ENCODE assay signal across 8 cellular contexts in genomic region chr2:62194558-62195420, GRCh38. TPM values are rescaled to one million over a fixed set of nuclear protein-coding genes. Genes with fewer than 3 reads are reported as not detected.
DNase-seq lines count a peak whose midpoint lies in the region; ATAC-seq and TF ChIP-seq lines count a peak whose summit lies in the region.

No MANE protein-coding gene starts in this region.

- H3K27me3 Mint-ChIP-seq in CD14-positive monocyte (ENCODE audit: low read depth in 3 of 3) (peaks cover 0 to 3% (median 3%) of the 10 kb centered on the region in 3 donors), osteocyte (ENCODE audit: unreplicated experiment) (peaks cover 9% of the 10 kb centered on the region)

- H3K9me3 ChIP-seq in esophagus muscularis mucosa: no peaks in the 10 kb centered on the region

- no peak for ATAC-seq in HG03097 (IDR thresholded peaks at IDR 0.05; ENCODE audit: low FRiP score, unreplicated experiment)

- H3K4me3 Mint-ChIP-seq in CD14-positive monocyte (peak overlapping the region; percentile 80 to 85), osteocyte (ENCODE audit: unreplicated experiment) (peak overlapping the region; percentile 71)

- H3K27me3 ChIP-seq in esophagus muscularis mucosa: no peaks in the 10 kb centered on the region

- H3K4me3 ChIP-seq in esophagus muscularis mucosa: peak overlapping the region; percentile 96 to 99 (median 98)

- DNase-seq in CD14-positive monocyte (ENCODE audit: low spot score): no peak
- DNase-seq in RWPE1 (ENCODE audit: low spot score): no peak
- no peak for DNase-seq in esophagus muscularis mucosa (ENCODE audit: extremely low spot score)
- DNase-seq in osteocyte (ENCODE audit: extremely low spot score, unreplicated experiment): no peak
- no peak for DNase-seq in medulla oblongata (ENCODE audit: extremely low spot score)
- no peak for DNase-seq in dermis blood vessel endothelial cell
- no peak for DNase-seq in epidermal melanocyte (ENCODE audit: insufficient read length, low spot score)

- H3K36me3 Mint-ChIP-seq in CD14-positive monocyte (no peaks in the 10 kb centered on the region), osteocyte (ENCODE audit: unreplicated experiment) (no peaks in the 10 kb centered on the region)

- H3K27ac Mint-ChIP-seq in CD14-positive monocyte (peak overlapping the region; percentile 68 to 91 (median 85)), osteocyte (ENCODE audit: unreplicated experiment) (no peak overlapping the region)

- no peak for TF ChIP-seq POLR2A in esophagus muscularis mucosa (IDR thresholded peaks at IDR 0.05; ENCODE audit: low read depth)

- H3K9me3 Mint-ChIP-seq in CD14-positive monocyte: no peaks in the 10 kb centered on the region
- H3K9me3 Mint-ChIP-seq in osteocyte (ENCODE audit: unreplicated experiment): no peaks in the 10 kb centered on the region

- POLR2A ChIA-PET in RWPE1 (lab: Yijun Ruan, JAX; ENCODE audit: low non-redundant PET): no interaction called here

- H3K27ac ChIP-seq in RWPE1 (peak overlapping the region; percentile 87), esophagus muscularis mucosa (replicated peaks in 1 of 4) (peak overlapping the region; percentile 94 to 97 (median 95))

- TF ChIP-seq EP300 in esophagus muscularis mucosa (IDR thresholded peaks at IDR 0.05): no peak

- H3K36me3 ChIP-seq in esophagus muscularis mucosa: no peaks in the 10 kb centered on the region

- intact Hi-C loops in CD14-positive monocyte (cut with micrococcal nuclease) (loop anchor here (5.0 to 10.0 kb wide), 4 partner anchors 93 to 660 kb away; partner anchors contain the start of genes EHBP1 (in 1 of the 2) and XPO1 (in 1 of the 2)), esophagus muscularis mucosa (cut with DNase I) (loop anchor here (5.0 to 10.0 kb wide), 3 partner anchors 98 to 280 kb away; no protein-coding TSS in a partner anchor)

- H3K4me1 Mint-ChIP-seq in CD14-positive monocyte (peaks cover 43% of the 10 kb centered on the region), osteocyte (ENCODE audit: unreplicated experiment) (peaks cover 21% of the 10 kb centered on the region)

- CTCF ChIA-PET in RWPE1 (lab: Yijun Ruan, JAX): no interaction called here

- no peak for TF ChIP-seq CTCF in CD14-positive monocyte (IDR thresholded peaks at IDR 0.05)
- TF ChIP-seq CTCF in RWPE1 (conservative IDR thresholded peaks at IDR 0.05; ENCODE audit: low read depth): no peak
- TF ChIP-seq CTCF in esophagus muscularis mucosa (IDR thresholded peaks at IDR 0.05): no peak
- TF ChIP-seq CTCF in osteocyte (IDR thresholded peaks at IDR 0.05): no peak

- peaks cover 25 to 41% (median 33%) of the 10 kb centered on the region in 4 donors for H3K4me1 ChIP-seq in esophagus muscularis mucosa

- WGBS in esophagus muscularis mucosa: 59% methylated on average over 45 of the region's 51 CpGs

RNA-seq across cellular contexts. Expression of gene B3GNT2, which starts 1.1 kb away (rescaled TPM):
- 10 to 100 TPM; 15.9 to 18.5 TPM for polyA plus RNA-seq in CD14-positive monocyte
- 10 to 100 TPM; 11.6 to 16.3 (median 14.5) TPM for total RNA-seq in esophagus muscularis mucosa
- 7.9 and 8.9 TPM in 2 replicates for total RNA-seq in osteocyte
- 30.8 and 31.8 TPM in 2 replicates for total RNA-seq in dermis blood vessel endothelial cell
